ENCODE assay signal across 8 cellular contexts in the genomic region with DNA sequence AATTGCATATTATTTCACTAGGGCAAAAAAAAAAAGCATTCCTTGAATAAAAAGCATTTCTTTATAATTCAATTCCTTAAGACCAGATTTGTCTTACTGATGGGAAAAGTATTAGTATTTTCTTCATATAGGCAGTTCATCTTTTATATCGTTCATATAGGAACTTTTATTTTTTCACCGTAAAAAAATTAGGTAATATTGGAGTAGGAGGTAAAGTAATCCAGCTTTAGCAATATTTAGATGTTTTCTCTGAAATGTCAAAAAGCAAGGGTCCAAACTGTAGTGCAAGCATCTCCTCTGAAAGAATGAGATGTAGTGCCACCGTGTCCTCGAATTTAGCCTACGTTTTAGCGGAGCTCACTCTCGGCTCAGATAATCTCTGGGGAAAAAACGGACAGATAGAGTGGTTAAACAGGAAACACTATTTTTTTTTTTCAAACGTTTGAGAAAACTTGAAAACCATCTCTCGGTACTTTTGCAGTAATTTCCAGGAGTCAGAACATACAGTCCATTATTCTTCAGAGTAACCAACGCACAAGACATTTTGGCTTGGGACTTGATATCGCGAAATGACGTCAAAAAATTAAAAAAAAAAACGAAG. TPM values are rescaled to one million over a fixed set of nuclear protein-coding genes. Genes with fewer than 3 reads are reported as not detected.
DNase-seq lines count a peak whose midpoint lies in the region; ATAC-seq, FAIRE-seq and TF ChIP-seq lines count a peak whose summit lies in the region.

No MANE protein-coding gene starts in this region.

- no peaks in the 10 kb centered on the region for H3K9me1 ChIP-seq in keratinocyte (ENCODE audit: control insufficient read depth, extremely low read depth, insufficient read depth, low read length)

- peaks cover 7 to 18% of the 10 kb centered on the region in 2 donors for H3K36me3 Mint-ChIP-seq in activated naive CD4-positive, alpha-beta T cell treated with anti-CD3 and anti-CD28 coated beads, Interleukin-2, amount 50 U/mL, for 72 hours

- H3K27me3 ChIP-seq in H7 (ENCODE audit: control insufficient read depth, insufficient read depth, low read length) (peaks cover 99% of the 10 kb centered on the region), keratinocyte (ENCODE audit: control insufficient read depth, extremely low read depth, insufficient read depth, low read length) (peaks cover 77% of the 10 kb centered on the region), thoracic aorta (replicated peaks; ENCODE audit: insufficient read depth) (peaks cover 70% of the 10 kb centered on the region)

- peak overlapping the region; percentile 92 to 99 for H3K27ac ChIP-seq in A549
- H3K27ac ChIP-seq in keratinocyte (ENCODE audit: control insufficient read depth, insufficient read depth, low read length), result no peak overlapping the region
- peak overlapping the region; percentile 93 to 96 for H3K27ac ChIP-seq in thoracic aorta

- no peak for TF ChIP-seq EP300 in A549 (IDR thresholded peaks at IDR 0.05)

- peak overlapping the region; percentile 73 for H3K4me3 ChIP-seq in A549
- peak overlapping the region; percentile 37 for H3K4me3 ChIP-seq in H7 (ENCODE audit: insufficient read depth, low read depth, low read length)
- peak overlapping the region; percentile 63 to 78 (median 78) for H3K4me3 ChIP-seq in keratinocyte (ENCODE audit: control insufficient read depth in 2 of 3, extremely low read depth in 1 of 3, insufficient read depth in 2 of 3, low read depth in 1 of 3, low read length in 3 of 3)
- H3K4me3 ChIP-seq in thoracic aorta, result peak overlapping the region; percentile 88

- peak overlapping the region; percentile 73 to 80 for H3K27ac Mint-ChIP-seq in activated naive CD4-positive, alpha-beta T cell treated with anti-CD3 and anti-CD28 coated beads, Interleukin-2, amount 50 U/mL, for 72 hours

- FAIRE-seq in A549 (lab: Jason Lieb, UNC) (no peak), keratinocyte (lab: Jason Lieb, UNC) (peak; percentile 39)

- WGBS in A549 (ENCODE audit: missing lambda C conversion rate), result 3% methylated on average over 15 of the region's 15 CpGs

- H3K4me1 ChIP-seq in A549 (peaks cover 17% of the 10 kb centered on the region; the same call in 1 of the 3 replicates), keratinocyte (ENCODE audit: control insufficient read depth, extremely low read depth, insufficient read depth, low read length) (peaks cover 5% of the 10 kb centered on the region), thoracic aorta (ENCODE audit: control insufficient read depth in 1 of 2, low read depth in 2 of 2) (peaks cover 14 to 37% of the 10 kb centered on the region in 2 donors)

- dilution Hi-C loops in keratinocyte (cut with MboI; ENCODE audit: extremely low pct_ligation_motif_present, low sequenced_read_pairs), result no loop called here

- TF ChIP-seq RAD21 in A549 (conservative IDR thresholded peaks at IDR 0.05 in 1 of 2, IDR thresholded peaks at IDR 0.05 in 1 of 2), result no peak

- CTCF ChIA-PET in A549 (lab: Yijun Ruan, JAX), result interaction anchor here (0.6 to 1.4 kb wide), 8 partner anchors 8 to 1066 kb away, joined by 3 to 6 read pairs (median 4); no protein-coding TSS in a partner anchor

- H3K9me3 ChIP-seq in A549 (no peaks in the 10 kb centered on the region), keratinocyte (ENCODE audit: control insufficient read depth, low read depth, low read length) (no peaks in the 10 kb centered on the region), thoracic aorta (no peaks in the 10 kb centered on the region)

- ATAC-seq in A549 (peak; percentile 16 to 43; a peak in 3 of 6 replicates), thoracic aorta (ENCODE audit: insufficient number of reproducible peaks, low FRiP score, low read depth) (no peak), HG03025 (IDR thresholded peaks at IDR 0.05; ENCODE audit: low FRiP score, unreplicated experiment) (no peak), GM19328 (IDR thresholded peaks at IDR 0.05; ENCODE audit: unreplicated experiment) (no peak)
- peak in 1 of 2 donors; percentile 7 for ATAC-seq in activated naive CD4-positive, alpha-beta T cell treated with anti-CD3 and anti-CD28 coated beads, Interleukin-2, amount 50 U/mL, for 72 hours

- POLR2A ChIA-PET in A549 (lab: Yijun Ruan, JAX), result interaction anchor here (0.6 to 2.3 kb wide), 18 partner anchors 8 to 844 kb away, joined by 3 to 21 read pairs (median 5); a partner anchor contains a TSS

- H3K9me3 Mint-ChIP-seq in activated naive CD4-positive, alpha-beta T cell treated with anti-CD3 and anti-CD28 coated beads, Interleukin-2, amount 50 U/mL, for 72 hours, result no peaks in the 10 kb centered on the region

- TF ChIP-seq CTCF in A549 (IDR thresholded peaks at IDR 0.05), result no peak
- TF ChIP-seq CTCF in keratinocyte (optimal IDR thresholded peaks at IDR 0.05 in 1 of 3, IDR thresholded peaks at IDR 0.05 in 1 of 3, conservative IDR thresholded peaks at IDR 0.05 in 1 of 3; ENCODE audit: extremely low read depth in 1 of 3, insufficient read depth in 2 of 3, low read length in 3 of 3), result no peak
- no peak for TF ChIP-seq CTCF in thoracic aorta (IDR thresholded peaks at IDR 0.05)

- no peak for DNase-seq in A549 (ENCODE audit: low read depth in 1 of 2, low spot score in 1 of 2)
- DNase-seq in H7, result no peak
- DNase-seq in activated naive CD4-positive, alpha-beta T cell treated with anti-CD3 and anti-CD28 coated beads, Interleukin-2, amount 50 U/mL, for 72 hours (ENCODE audit: low spot score in 2 of 2), result no peak
- no peak for DNase-seq in keratinocyte (ENCODE audit: low read depth, low spot score)
- DNase-seq in thoracic aorta (ENCODE audit: low spot score), result no peak
- DNase-seq in NCI-H1930 (lab: John Stamatoyannopoulos, UW), result no peak

- H3K36me3 ChIP-seq in H7 (replicated peaks; ENCODE audit: control insufficient read depth, insufficient read depth, low read length), result no peaks in the 10 kb centered on the region
- no peaks in the 10 kb centered on the region for H3K36me3 ChIP-seq in keratinocyte (ENCODE audit: control insufficient read depth in 2 of 2, extremely low read depth in 1 of 2, insufficient read depth in 2 of 2, low read length in 2 of 2)
- no peaks in the 10 kb centered on the region for H3K36me3 ChIP-seq in thoracic aorta

- no peaks in the 10 kb centered on the region for H3K79me2 ChIP-seq in keratinocyte (ENCODE audit: control insufficient read depth, insufficient read depth, low read length)

- H2AFZ ChIP-seq in keratinocyte (ENCODE audit: control insufficient read depth, low read length), result peak overlapping the region; percentile 35

- H4K20me1 ChIP-seq in keratinocyte (ENCODE audit: control insufficient read depth, extremely low read depth, insufficient read depth, low read length), result no peaks in the 10 kb centered on the region

- H3K4me2 ChIP-seq in A549 (peak overlapping the region; percentile 93), keratinocyte (ENCODE audit: control insufficient read depth, extremely low read depth, insufficient read depth, low read depth, low read length) (peak overlapping the region; percentile 93)

- no peak for TF ChIP-seq POLR2A in A549 (IDR thresholded peaks at IDR 0.05; ENCODE audit: low read length)

- H3K9ac ChIP-seq in keratinocyte (ENCODE audit: control insufficient read depth, extremely low read depth, insufficient read depth, low read length), result peak overlapping the region; percentile 81

RNA-seq across cellular contexts. Expression of a gene that starts 5.4 kb away (rescaled TPM):
- polyA plus RNA-seq in A549 (2011; rRNA removed), result 0.04 TPM in 1 of 2 replicates, not detected in the other
- not detected in 2 replicates for polyA plus RNA-seq in A549 (2012; cell fraction: cytosol; rRNA removed)
- 0.05 TPM in 1 of 2 replicates, not detected in the other for polyA plus RNA-seq in A549 (2012; cell fraction: nucleus; rRNA removed)
- polyA plus RNA-seq in A549 (2017; fragmentation: RNase III; extraction: RNeasy Plus Mini Kit Qiagen cat#74134 plus additional on column Dnase treatment), result 0.05 TPM in 1 of 3 replicates, not detected in the others
- polyA minus RNA-seq in A549 (2011; rRNA and poly(A)+ RNA removed), result not detected in 2 replicates
- not detected in 2 replicates for total RNA-seq in H7 (2014; rRNA removed; shearing (Covaris generic))
- total RNA-seq in activated naive CD4-positive, alpha-beta T cell treated with anti-CD3 and anti-CD28 coated beads, Interleukin-2, amount 50 U/mL, for 72 hours, result under 1 TPM in 1 of 2 donors, not detected in 1; 0.19 TPM
- not detected in 3 replicates for polyA plus RNA-seq in keratinocyte
- polyA plus RNA-seq in keratinocyte (2011; ENCODE audit: low read depth), result not detected
- polyA plus RNA-seq in keratinocyte (2011; cell fraction: cytosol; rRNA removed), result not detected in 2 replicates
- polyA plus RNA-seq in keratinocyte (2011; cell fraction: nucleus; rRNA removed), result not detected in 2 replicates
- polyA plus RNA-seq in keratinocyte (2012; ENCODE audit: low replicate concordance), result not detected in 2 replicates
- not detected in 3 replicates for polyA minus RNA-seq in keratinocyte
- not detected for polyA minus RNA-seq in keratinocyte (2011; cell fraction: cytosol; rRNA and poly(A)+ RNA removed)
- polyA minus RNA-seq in keratinocyte (2011; cell fraction: nucleus; rRNA and poly(A)+ RNA removed), result not detected in 2 replicates
- total RNA-seq in thoracic aorta, result not detected

RNA-seq across cellular contexts. Expression of a gene that starts 19.0 kb away (rescaled TPM):
- polyA plus RNA-seq in A549 (2011; rRNA removed) (64.3 and 77.3 TPM in 2 replicates), A549 (2017; fragmentation: RNase III; extraction: RNeasy Plus Mini Kit Qiagen cat#74134 plus additional on column Dnase treatment) (40.7 to 50.9 TPM (median 44.4 TPM) in 3 replicates), keratinocyte (21.6 to 33.1 TPM (median 22.0 TPM) in 3 replicates)
- polyA plus RNA-seq in A549 (2012; cell fraction: cytosol; rRNA removed), result 18.5 and 19.4 TPM in 2 replicates
- polyA plus RNA-seq in A549 (2012; cell fraction: nucleus; rRNA removed), result 11.7 and 13.0 TPM in 2 replicates
- polyA minus RNA-seq in A549 (2011; rRNA and poly(A)+ RNA removed), result 48.9 and 51.1 TPM in 2 replicates
- 1.3 and 4.1 TPM in 2 replicates for total RNA-seq in H7 (2014; rRNA removed; shearing (Covaris generic))
- total RNA-seq in activated naive CD4-positive, alpha-beta T cell treated with anti-CD3 and anti-CD28 coated beads, Interleukin-2, amount 50 U/mL, for 72 hours, result 10 to 100 TPM; 42.9 to 48.7 TPM
- polyA plus RNA-seq in keratinocyte (2011; ENCODE audit: low read depth), result 32.6 TPM
- 18.4 and 37.5 TPM in 2 replicates for polyA plus RNA-seq in keratinocyte (2011; cell fraction: cytosol; rRNA removed)
- 19.7 and 28.5 TPM in 2 replicates for polyA plus RNA-seq in keratinocyte (2011; cell fraction: nucleus; rRNA removed)
- polyA plus RNA-seq in keratinocyte (2012; ENCODE audit: low replicate concordance), result 19.4 and 29.1 TPM in 2 replicates
- 22.3 to 46.3 TPM (median 46.3 TPM) in 3 replicates for polyA minus RNA-seq in keratinocyte
- polyA minus RNA-seq in keratinocyte (2011; cell fraction: cytosol; rRNA and poly(A)+ RNA removed), result 32.0 TPM
- polyA minus RNA-seq in keratinocyte (2011; cell fraction: nucleus; rRNA and poly(A)+ RNA removed), result 4.9 and 18.2 TPM in 2 replicates
- total RNA-seq in thoracic aorta, result 10 to 100 TPM; 55.9 to 79.4 TPM

RNA-seq across cellular contexts. Expression of a gene that starts 23.7 kb away (rescaled TPM):
- polyA plus RNA-seq in A549 (2011; rRNA removed) (70.2 and 70.8 TPM in 2 replicates), A549 (2017; fragmentation: RNase III; extraction: RNeasy Plus Mini Kit Qiagen cat#74134 plus additional on column Dnase treatment) (42.2 to 47.9 TPM (median 44.8 TPM) in 3 replicates), keratinocyte (29.3 to 59.5 TPM (median 39.2 TPM) in 3 replicates)
- 16.7 and 17.7 TPM in 2 replicates for polyA plus RNA-seq in A549 (2012; cell fraction: cytosol; rRNA removed)
- polyA plus RNA-seq in A549 (2012; cell fraction: nucleus; rRNA removed), result 6.9 and 11.4 TPM in 2 replicates
- 6.2 and 7.2 TPM in 2 replicates for polyA minus RNA-seq in A549 (2011; rRNA and poly(A)+ RNA removed)
- total RNA-seq in H7 (2014; rRNA removed; shearing (Covaris generic)), result 1.1 and 1.8 TPM in 2 replicates
- 10 to 100 TPM; 57.3 to 91.3 TPM for total RNA-seq in activated naive CD4-positive, alpha-beta T cell treated with anti-CD3 and anti-CD28 coated beads, Interleukin-2, amount 50 U/mL, for 72 hours
- 9.4 TPM for polyA plus RNA-seq in keratinocyte (2011; ENCODE audit: low read depth)
- polyA plus RNA-seq in keratinocyte (2011; cell fraction: cytosol; rRNA removed), result 33.7 and 64.5 TPM in 2 replicates
- polyA plus RNA-seq in keratinocyte (2011; cell fraction: nucleus; rRNA removed), result 26.6 and 42.5 TPM in 2 replicates
- 37.8 and 53.3 TPM in 2 replicates for polyA plus RNA-seq in keratinocyte (2012; ENCODE audit: low replicate concordance)
- 6.5 to 13.3 TPM (median 11.7 TPM) in 3 replicates for polyA minus RNA-seq in keratinocyte
- 6.9 TPM for polyA minus RNA-seq in keratinocyte (2011; cell fraction: cytosol; rRNA and poly(A)+ RNA removed)
- 4.4 and 7.1 TPM in 2 replicates for polyA minus RNA-seq in keratinocyte (2011; cell fraction: nucleus; rRNA and poly(A)+ RNA removed)
- 10 to 100 TPM; 12.6 to 90.4 TPM for total RNA-seq in thoracic aorta

Comparison
In these comparisons a context has a peak if more than half of its experiments do, and no peak if none do; other contexts are left out.
1. ATAC-seq: peak in A549 (2 of 2); none in thoracic aorta (single experiment), HG03025 (single experiment) and GM19328 (single experiment).
2. H3K4me3 ChIP-seq: peak in every context shown above with its lines; median percentile 88 in thoracic aorta; 78 in keratinocyte; 73 in A549; 37 in H7.